In genomic region chr14:24439830-24440605, GRCh38 we compare ENCODE assay signal across 15 cellular contexts. TPM values are rescaled to one million over a fixed set of nuclear protein-coding genes. Genes with fewer than 3 reads are reported as not detected.
DNase-seq lines count a peak whose midpoint lies in the region; ATAC-seq, FAIRE-seq and TF ChIP-seq lines count a peak whose summit lies in the region.
"Had no signal": no experiment of that assay in that cellular context is flagged by ENCODE, and none has a peak within 500 bp of the region (broad histone marks: within the 10 kb centered on the region; RNA-seq: fewer than 3 reads in every experiment).

No MANE protein-coding gene starts in this region.

- H3K9me3 ChIP-seq in HCT116 (ENCODE audit: control insufficient read depth in 1 of 2, insufficient read depth in 1 of 2, low read depth in 1 of 2, low read length in 2 of 2) (no peaks in the 10 kb centered on the region), K562 (replicated peaks; ENCODE audit: control insufficient read depth, insufficient read depth, low read depth, low read length) (no peaks in the 10 kb centered on the region)
- H3K9me3 ChIP-seq: upper lobe of left lung had no signal

- H3K4me1 ChIP-seq in HCT116 (ENCODE audit: control insufficient read depth in 1 of 2, insufficient read depth in 2 of 2, low read length in 2 of 2) (peaks cover 5 to 17% of the 10 kb centered on the region in 2 experiments; a peak in 3 of 4 replicates), K562 (replicated peaks in 1 of 2; ENCODE audit: control insufficient read depth in 2 of 2, insufficient read depth in 2 of 2, low read length in 2 of 2) (peaks cover 0 to 10% of the 10 kb centered on the region in 2 experiments; a peak in 2 of 5 replicates)

- H3K27me3 ChIP-seq in HCT116 (ENCODE audit: insufficient read depth, low read length) (no peaks in the 10 kb centered on the region), K562 (ENCODE audit: control insufficient read depth in 2 of 2, insufficient read depth in 2 of 2, low read length in 2 of 2) (no peaks in the 10 kb centered on the region)
- H3K27me3 ChIP-seq: upper lobe of left lung had no signal

- no peak for TF ChIP-seq EP300 in K562 (IDR thresholded peaks at IDR 0.05; ENCODE audit: low read length)

- BruUV-seq in HCT116 (replicated peaks; lab: Mats Ljungman, UMichigan) (no TSS peak), K562 (replicated peaks; lab: Mats Ljungman, UMichigan) (no TSS peak)

- H3K27ac Mint-ChIP-seq in activated CD4-positive, alpha-beta T cell treated with anti-CD3 and anti-CD28 coated beads for 36 hours = peak overlapping the region; percentile 99
- H3K27ac Mint-ChIP-seq in neural crest cell (ENCODE audit: unreplicated experiment) = no peak overlapping the region

- POLR2A ChIA-PET in activated CD4-positive, alpha-beta T cell treated with anti-CD3 and anti-CD28 coated beads for 36 hours (lab: Charles Lee) = interaction anchor here (5.4 kb wide), 1 partner anchor 9 kb away, joined by 50 read pairs; the partner anchor contains the start of genes CBLN3 and KHNYN
- POLR2A ChIA-PET in HCT116 (lab: Charles Lee) (interaction anchor here (3.2 kb wide), 1 partner anchor 9 kb away, joined by 31 read pairs; the partner anchor contains the start of genes CBLN3 and KHNYN), K562 (lab: Yijun Ruan, JAX) (interaction anchor here (1.0 to 3.6 kb wide), 2 partner anchors 9 to 15 kb away, joined by 3 to 43 read pairs; partner anchors contain the start of genes CBLN3 and KHNYN)

- H2AFZ ChIP-seq in HCT116 (ENCODE audit: low read depth, low read length, poor library complexity, severe bottlenecking) (no peak overlapping the region), K562 (ENCODE audit: low read depth, low read length) (no peak overlapping the region)

- no peak overlapping the region for H3K4me3 ChIP-seq in HCT116 (replicated peaks in 1 of 2; ENCODE audit: low read depth in 1 of 2, low read length in 2 of 2)
- H3K4me3 ChIP-seq in K562 = no peak overlapping the region
- H3K4me3 ChIP-seq: smooth muscle cell, upper lobe of left lung had no signal

- peaks cover 26% of the 10 kb centered on the region for H3K79me2 ChIP-seq in HCT116 (ENCODE audit: insufficient read depth, low read length)
- peaks cover 23% of the 10 kb centered on the region for H3K79me2 ChIP-seq in K562 (ENCODE audit: control insufficient read depth, insufficient read depth, low read length)

- peaks cover 52% of the 10 kb centered on the region for H3K4me1 Mint-ChIP-seq in activated CD4-positive, alpha-beta T cell treated with anti-CD3 and anti-CD28 coated beads for 36 hours
- H3K4me1 Mint-ChIP-seq in neural crest cell = peaks cover 40% of the 10 kb centered on the region

- peak overlapping the region; percentile 97 for H3K4me3 Mint-ChIP-seq in activated CD4-positive, alpha-beta T cell treated with anti-CD3 and anti-CD28 coated beads for 36 hours
- peak overlapping the region; percentile 10 for H3K4me3 Mint-ChIP-seq in neural crest cell

- H3K9ac ChIP-seq in HCT116 (ENCODE audit: low read length) (no peak overlapping the region), K562 (ENCODE audit: insufficient read depth in 1 of 2, low read depth in 2 of 2, low read length in 2 of 2) (peak overlapping the region in 1 of 2 experiments; percentile 58; a peak in 2 of 4 replicates)

- no peak for DNase-seq in activated CD4-positive, alpha-beta T cell treated with anti-CD3 and anti-CD28 coated beads for 36 hours
- DNase-seq in activated CD4-positive, alpha-beta T cell treated with anti-CD3 and anti-CD28 coated beads for 1 hour = no peak
- DNase-seq in HCT116 (ENCODE audit: low read depth, low spot score) (no peak), K562 (ENCODE audit: extremely low read depth in 1 of 4, low spot score in 3 of 4) (no peak), neural crest cell (ENCODE audit: low read depth, low spot score) (no peak), pons (ENCODE audit: low spot score) (no peak), NCI-H2196 (lab: John Stamatoyannopoulos, UW; ENCODE audit: unreplicated experiment) (no peak)
- DNase-seq: DMS53, NCI-H1092, NCI-H524 treated with DMSO at 0.1 percent for 48 hours, SHP77 had no signal

- peaks cover 12 to 29% of the 10 kb centered on the region in 2 experiments; a peak in 3 of 4 replicates for H3K36me3 ChIP-seq in HCT116 (ENCODE audit: control insufficient read depth in 1 of 2, insufficient read depth in 2 of 2, low read length in 2 of 2)
- H3K36me3 ChIP-seq in K562 (ENCODE audit: control insufficient read depth, insufficient read depth, low read length) = peaks cover 53% of the 10 kb centered on the region

- RAD21 ChIA-PET in HCT116 (lab: Charles Lee; ENCODE audit: low non-redundant PET in 1 of 2, low total read pairs in 2 of 2, uncharacterized antibody in 2 of 2, unreplicated experiment in 2 of 2) = no interaction called here

- no peak overlapping the region for H3K4me2 ChIP-seq in HCT116 (ENCODE audit: low read length)
- no peak overlapping the region for H3K4me2 ChIP-seq in K562 (ENCODE audit: insufficient read depth, low read length)
- H3K4me2 ChIP-seq: smooth muscle cell had no signal

- TF ChIP-seq RAD21 in HCT116 (IDR thresholded peaks at IDR 0.05; ENCODE audit: low read depth) = no peak
- no peak for TF ChIP-seq RAD21 in K562 (CRISPR knock-in tag; conservative IDR thresholded peaks at IDR 0.05 in 1 of 2, IDR thresholded peaks at IDR 0.05 in 1 of 2)

- 74% methylated on average over 7 of the region's 15 CpGs for WGBS in K562 (ENCODE audit: insufficient coverage, low coverage, missing lambda C conversion rate)

- H4K20me1 ChIP-seq in HCT116 (ENCODE audit: insufficient read depth) = no peaks in the 10 kb centered on the region
- H4K20me1 ChIP-seq in K562 (replicated peaks; ENCODE audit: control insufficient read depth, insufficient read depth, low read length) = no peaks in the 10 kb centered on the region

- peaks cover 60% of the 10 kb centered on the region for H3K36me3 Mint-ChIP-seq in activated CD4-positive, alpha-beta T cell treated with anti-CD3 and anti-CD28 coated beads for 36 hours (ENCODE audit: low read depth)
- H3K36me3 Mint-ChIP-seq in neural crest cell (ENCODE audit: low read depth) = peaks cover 5% of the 10 kb centered on the region

- in situ Hi-C loops in K562 (cut with MboI) = loop anchor here (10.0 kb wide), 2 partner anchors 195 to 385 kb away; partner anchors contain the start of genes CARMIL3 and TINF2

- TF ChIP-seq CTCF in HCT116 (IDR thresholded peaks at IDR 0.05 in 2 of 3, conservative IDR thresholded peaks at IDR 0.05 in 1 of 3; ENCODE audit: borderline replicate concordance in 1 of 3, insufficient read depth in 1 of 3, low read depth in 2 of 3, low read length in 2 of 3) = no peak
- TF ChIP-seq CTCF in K562 (IDR thresholded peaks at IDR 0.05 in 2 of 3, conservative IDR thresholded peaks at IDR 0.05 in 1 of 3; ENCODE audit: insufficient read depth in 2 of 3, low read depth in 1 of 3, low read length in 3 of 3) = no peak
- TF ChIP-seq CTCF in neural crest cell (conservative IDR thresholded peaks at IDR 0.05) = no peak

- intact Hi-C loops in activated CD4-positive, alpha-beta T cell treated with anti-CD3 and anti-CD28 coated beads for 36 hours (cut with DNase I, micrococcal nuclease) = loop anchor here (5.0 kb wide), 6 partner anchors 208 to 1138 kb away; partner anchors contain the start of genes GMPR2 (in 1 of the 2), MDP1 (in 1 of the 2), NEDD8 (in 1 of the 2) and PABPN1 (in 1 of the 2)
- intact Hi-C loops in HCT116 (cut with micrococcal nuclease) = loop anchor here (10.0 kb wide), 1 partner anchor 225 kb away; the partner anchor contains the start of genes CHMP4A and MDP1
- intact Hi-C loops in K562 (cut with micrococcal nuclease) = no loop called here

- ATAC-seq in activated CD4-positive, alpha-beta T cell treated with anti-CD3 and anti-CD28 coated beads for 36 hours = no peak
- ATAC-seq in HCT116 = no peak
- no peak for ATAC-seq in K562
- no peak for ATAC-seq in HG03135 (IDR thresholded peaks at IDR 0.05; ENCODE audit: unreplicated experiment)

- no peaks in the 10 kb centered on the region for H3K9me2 ChIP-seq in HCT116 (ENCODE audit: insufficient read depth)

- H3K9me3 Mint-ChIP-seq in activated CD4-positive, alpha-beta T cell treated with anti-CD3 and anti-CD28 coated beads for 36 hours (ENCODE audit: low read depth) = no peaks in the 10 kb centered on the region
- H3K9me3 Mint-ChIP-seq in neural crest cell = no peaks in the 10 kb centered on the region

- H3K9me1 ChIP-seq in K562 (ENCODE audit: control insufficient read depth, insufficient read depth, low read length) = no peaks in the 10 kb centered on the region

- H3K27me3 Mint-ChIP-seq in activated CD4-positive, alpha-beta T cell treated with anti-CD3 and anti-CD28 coated beads for 36 hours = no peaks in the 10 kb centered on the region
- peaks cover 4% of the 10 kb centered on the region for H3K27me3 Mint-ChIP-seq in neural crest cell (ENCODE audit: low read depth)

- no peak for TF ChIP-seq POLR2A in HCT116 (IDR thresholded peaks at IDR 0.05; ENCODE audit: borderline replicate concordance, extremely low read depth, insufficient read depth, insufficient read length)
- TF ChIP-seq POLR2A in K562 (conservative IDR thresholded peaks at IDR 0.05) = no peak

- CTCF ChIA-PET in activated CD4-positive, alpha-beta T cell treated with anti-CD3 and anti-CD28 coated beads for 36 hours (lab: Charles Lee) = interaction anchor here (0.6 to 5.3 kb wide), 6 partner anchors 9 to 198 kb away, joined by 3 to 66 read pairs (median 5); partner anchors contain the start of genes CBLN3 and KHNYN
- CTCF ChIA-PET in HCT116 (lab: Charles Lee) = interaction anchor here (3.6 kb wide), 1 partner anchor 8 kb away, joined by 42 read pairs; no protein-coding TSS in a partner anchor
- CTCF ChIA-PET in K562 (lab: Yijun Ruan, JAX; ENCODE audit: low intra/inter-chr PET ratio) = interaction anchor here (0.5 kb wide), 1 partner anchor 107 kb away, joined by 3 read pairs; no protein-coding TSS in a partner anchor

- no peak for FAIRE-seq in K562 (lab: Jason Lieb, UNC)
- FAIRE-seq: A204.1 had no signal

- H3K27ac ChIP-seq in HCT116 (ENCODE audit: low read depth, low read length) (no peak overlapping the region), K562 (ENCODE audit: extremely low read depth, low read depth, low read length) (no peak overlapping the region)

RNA-seq across cellular contexts. Expression of gene SDR39U1, which starts 2.6 kb away (rescaled TPM):
- total RNA-seq in activated CD4-positive, alpha-beta T cell treated with anti-CD3 and anti-CD28 coated beads for 36 hours = 10 to 100 TPM; 40.9 to 47.8 TPM
- total RNA-seq in HCT116 (2021; ENCODE audit: unreplicated experiment) = 61.8 TPM
- polyA plus RNA-seq in HCT116 (2012) = 70.6 and 72.0 TPM in 2 replicates
- 32.9 and 64.5 TPM in 2 replicates for total RNA-seq in K562 (2011; cell fraction: chromatin; rRNA removed; ENCODE audit: low replicate concordance)
- 53.7 and 68.7 TPM in 2 replicates for total RNA-seq in K562 (2011; cell fraction: nucleolus; rRNA removed)
- total RNA-seq in K562 (2011; cell fraction: nucleoplasm; rRNA removed) = 47.4 and 51.2 TPM in 2 replicates
- 19.8 and 21.7 TPM in 2 replicates for total RNA-seq in K562 (2014; rRNA removed)
- total RNA-seq in K562 (2014; rRNA removed; fragmentation: Illumina TruSeq; extraction: Trizol) = 8.8 and 10.4 TPM in 2 replicates
- 17.7 and 18.2 TPM in 2 replicates for total RNA-seq in K562 (2015; rRNA removed; fragmentation: Illumina TruSeq; extraction: Trizol)
- 34.5 and 36.8 TPM in 2 replicates for total RNA-seq in K562 (2021)
- 33.2 and 38.4 TPM in 2 replicates for polyA plus RNA-seq in K562 (2011; rRNA removed)
- 49.6 and 54.6 TPM in 2 replicates for polyA plus RNA-seq in K562 (2011; cell fraction: cytosol; rRNA removed)
- polyA plus RNA-seq in K562 (2011; cell fraction: nucleus; rRNA removed) = 164 and 205 TPM in 2 replicates
- polyA plus RNA-seq in K562 (2012) = 31.9 and 54.5 TPM in 2 replicates
- 27.8 and 40.9 TPM in 2 replicates for polyA plus RNA-seq in K562 (2014; fragmentation: Illumina TruSeq; extraction: Trizol)
- polyA plus RNA-seq in K562 (2014; fragmentation: Nextera tagmentation; extraction: Ambion mirVana) = 10 to 100 TPM; 11.0 to 18.6 TPM
- polyA plus RNA-seq in K562 (2014; rRNA removed) = 53.7 and 56.1 TPM in 2 replicates
- 7.8 and 10.4 TPM in 2 replicates for polyA minus RNA-seq in K562 (2011; rRNA and poly(A)+ RNA removed)
- 8.9 TPM in 2 replicates for polyA minus RNA-seq in K562 (2011; cell fraction: cytosol; rRNA and poly(A)+ RNA removed)
- polyA minus RNA-seq in K562 (2011; cell fraction: nucleus; rRNA and poly(A)+ RNA removed) = 25.7 and 34.4 TPM in 2 replicates
- 64.6 and 76.7 TPM in 2 replicates for total RNA-seq in neural crest cell

RNA-seq across cellular contexts. Expression of gene KHNYN, which starts 10.3 kb away (rescaled TPM):
- 10 to 100 TPM; 50.6 to 58.1 TPM for total RNA-seq in activated CD4-positive, alpha-beta T cell treated with anti-CD3 and anti-CD28 coated beads for 36 hours
- total RNA-seq in HCT116 (2021; ENCODE audit: unreplicated experiment) (50.1 TPM), K562 (2014; rRNA removed) (18.6 and 26.9 TPM in 2 replicates), K562 (2014; rRNA removed; fragmentation: Illumina TruSeq; extraction: Trizol) (13.6 and 14.2 TPM in 2 replicates), K562 (2015; rRNA removed; fragmentation: Illumina TruSeq; extraction: Trizol) (14.5 and 14.6 TPM in 2 replicates), K562 (2021) (20.0 and 26.0 TPM in 2 replicates), neural crest cell (49.3 and 52.3 TPM in 2 replicates)
- polyA plus RNA-seq in HCT116 (2012) = 41.0 and 42.0 TPM in 2 replicates
- total RNA-seq in K562 (2011; cell fraction: chromatin; rRNA removed; ENCODE audit: low replicate concordance) = 28.3 and 36.5 TPM in 2 replicates
- total RNA-seq in K562 (2011; cell fraction: nucleolus; rRNA removed) = 27.8 and 28.2 TPM in 2 replicates
- total RNA-seq in K562 (2011; cell fraction: nucleoplasm; rRNA removed) = 29.5 and 37.6 TPM in 2 replicates
- polyA plus RNA-seq in K562 (2011; rRNA removed) (12.4 and 14.8 TPM in 2 replicates), K562 (2014; fragmentation: Illumina TruSeq; extraction: Trizol) (14.1 and 18.3 TPM in 2 replicates), K562 (2014; fragmentation: Nextera tagmentation; extraction: Ambion mirVana) (1 to 10 TPM in 1 of 2 experiments, under 1 TPM in 1; 0.76 to 1.8 TPM), K562 (2014; rRNA removed) (14.4 and 16.5 TPM in 2 replicates)
- 8.9 and 10.7 TPM in 2 replicates for polyA plus RNA-seq in K562 (2011; cell fraction: cytosol; rRNA removed)
- 35.7 and 38.4 TPM in 2 replicates for polyA plus RNA-seq in K562 (2011; cell fraction: nucleus; rRNA removed)
- polyA plus RNA-seq in K562 (2012) = 15.4 and 24.1 TPM in 2 replicates
- polyA minus RNA-seq in K562 (2011; rRNA and poly(A)+ RNA removed) = 16.5 and 17.2 TPM in 2 replicates
- polyA minus RNA-seq in K562 (2011; cell fraction: cytosol; rRNA and poly(A)+ RNA removed) = 8.8 and 9.6 TPM in 2 replicates
- 29.2 and 37.0 TPM in 2 replicates for polyA minus RNA-seq in K562 (2011; cell fraction: nucleus; rRNA and poly(A)+ RNA removed)

RNA-seq across cellular contexts. Expression of gene CBLN3, which starts 10.6 kb away (rescaled TPM):
- 10 to 100 TPM; 11.6 to 12.2 TPM for total RNA-seq in activated CD4-positive, alpha-beta T cell treated with anti-CD3 and anti-CD28 coated beads for 36 hours
- total RNA-seq in HCT116 (2021; ENCODE audit: unreplicated experiment) (2.0 TPM), K562 (2014; rRNA removed) (0.05 and 0.20 TPM in 2 replicates), K562 (2014; rRNA removed; fragmentation: Illumina TruSeq; extraction: Trizol) (0.10 and 0.11 TPM in 2 replicates), K562 (2015; rRNA removed; fragmentation: Illumina TruSeq; extraction: Trizol) (0.19 and 0.25 TPM in 2 replicates), K562 (2021) (0.44 and 0.67 TPM in 2 replicates), neural crest cell (0.86 and 1.0 TPM in 2 replicates)
- polyA plus RNA-seq in HCT116 (2012) = 1.0 and 1.4 TPM in 2 replicates
- 1.5 and 2.4 TPM in 2 replicates for total RNA-seq in K562 (2011; cell fraction: chromatin; rRNA removed; ENCODE audit: low replicate concordance)
- total RNA-seq in K562 (2011; cell fraction: nucleolus; rRNA removed) = 0.67 and 0.92 TPM in 2 replicates
- 0.95 and 1.1 TPM in 2 replicates for total RNA-seq in K562 (2011; cell fraction: nucleoplasm; rRNA removed)
- polyA plus RNA-seq in K562 (2011; rRNA removed) (0.59 and 0.66 TPM in 2 replicates), K562 (2014; fragmentation: Illumina TruSeq; extraction: Trizol) (0.30 and 0.32 TPM in 2 replicates), K562 (2014; fragmentation: Nextera tagmentation; extraction: Ambion mirVana) (under 1 TPM in 1 of 2 experiments, not detected in 1; 0.06 TPM), K562 (2014; rRNA removed) (0.05 and 0.27 TPM in 2 replicates)
- 0.53 and 0.57 TPM in 2 replicates for polyA plus RNA-seq in K562 (2011; cell fraction: cytosol; rRNA removed)
- 2.5 and 3.6 TPM in 2 replicates for polyA plus RNA-seq in K562 (2011; cell fraction: nucleus; rRNA removed)
- polyA plus RNA-seq in K562 (2012) = 0.74 and 0.96 TPM in 2 replicates
- 0.09 and 0.28 TPM in 2 replicates for polyA minus RNA-seq in K562 (2011; rRNA and poly(A)+ RNA removed)
- polyA minus RNA-seq in K562 (2011; cell fraction: cytosol; rRNA and poly(A)+ RNA removed) = 2.2 TPM in 1 of 2 replicates, not detected in the other
- 0.27 and 0.56 TPM in 2 replicates for polyA minus RNA-seq in K562 (2011; cell fraction: nucleus; rRNA and poly(A)+ RNA removed)

RNA-seq across cellular contexts. Expression of gene NYNRIN, which starts 41.2 kb away (rescaled TPM):
- total RNA-seq in activated CD4-positive, alpha-beta T cell treated with anti-CD3 and anti-CD28 coated beads for 36 hours = under 1 TPM; 0.07 to 0.16 TPM
- total RNA-seq in HCT116 (2021; ENCODE audit: unreplicated experiment) (0.27 TPM), K562 (2014; rRNA removed) (0.37 and 0.54 TPM in 2 replicates), K562 (2014; rRNA removed; fragmentation: Illumina TruSeq; extraction: Trizol) (0.22 TPM in 2 replicates), K562 (2015; rRNA removed; fragmentation: Illumina TruSeq; extraction: Trizol) (0.14 and 0.23 TPM in 2 replicates), K562 (2021) (1.2 and 1.9 TPM in 2 replicates), neural crest cell (10.3 and 10.4 TPM in 2 replicates)
- polyA plus RNA-seq in HCT116 (2012) = 0.05 and 0.13 TPM in 2 replicates
- total RNA-seq in K562 (2011; cell fraction: chromatin; rRNA removed; ENCODE audit: low replicate concordance) = 1.0 and 5.0 TPM in 2 replicates
- total RNA-seq in K562 (2011; cell fraction: nucleolus; rRNA removed) = 2.6 and 5.3 TPM in 2 replicates
- total RNA-seq in K562 (2011; cell fraction: nucleoplasm; rRNA removed) = 2.0 and 2.1 TPM in 2 replicates
- polyA plus RNA-seq in K562 (2011; rRNA removed) (1.2 TPM in 2 replicates), K562 (2014; fragmentation: Illumina TruSeq; extraction: Trizol) (0.58 and 0.61 TPM in 2 replicates), K562 (2014; fragmentation: Nextera tagmentation; extraction: Ambion mirVana) (under 1 TPM; 0.04 to 0.06 TPM), K562 (2014; rRNA removed) (0.28 and 0.47 TPM in 2 replicates)
- 0.78 and 1.7 TPM in 2 replicates for polyA plus RNA-seq in K562 (2011; cell fraction: cytosol; rRNA removed)
- 2.2 and 4.2 TPM in 2 replicates for polyA plus RNA-seq in K562 (2011; cell fraction: nucleus; rRNA removed)
- polyA plus RNA-seq in K562 (2012) = 0.68 and 0.72 TPM in 2 replicates
- 1.5 and 2.9 TPM in 2 replicates for polyA minus RNA-seq in K562 (2011; rRNA and poly(A)+ RNA removed)
- polyA minus RNA-seq in K562 (2011; cell fraction: cytosol; rRNA and poly(A)+ RNA removed) = 2.5 and 3.9 TPM in 2 replicates
- polyA minus RNA-seq in K562 (2011; cell fraction: nucleus; rRNA and poly(A)+ RNA removed) = 2.6 and 3.5 TPM in 2 replicates
